Comparison of ENCODE assay signal across 22 cellular contexts in the genomic region with DNA sequence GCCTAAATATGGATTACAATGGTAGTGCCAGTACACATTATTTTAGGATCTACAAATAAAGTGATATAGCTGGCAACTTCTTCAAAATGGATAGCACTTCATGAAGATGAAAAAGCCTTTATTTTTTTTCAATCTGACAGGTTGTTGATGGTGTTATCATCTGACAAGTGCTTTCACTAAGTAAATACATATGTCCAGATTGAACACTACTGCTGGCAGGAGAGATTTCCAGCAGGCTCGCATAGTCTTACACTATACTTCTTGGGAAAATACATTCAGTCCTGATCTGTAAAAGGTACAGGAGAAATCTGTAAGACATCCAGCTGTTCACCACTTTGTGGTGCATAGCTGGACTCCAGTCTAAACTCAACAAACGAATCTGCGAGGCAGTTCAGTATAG.
"Had no signal": no experiment of that assay in that cellular context is flagged by ENCODE, and none has a peak within 500 bp of the region (broad histone marks: within the 10 kb centered on the region; RNA-seq: fewer than 3 reads in every experiment).

No MANE protein-coding gene starts in this region.

- H3K9me3 ChIP-seq: lower lobe of right lung, neutrophil, pancreas, right lobe of liver, suprapubic skin, transverse colon, vagina had no signal

- H3K27ac ChIP-seq: dorsolateral prefrontal cortex, lower lobe of right lung, neutrophil, pancreas, right lobe of liver, suprapubic skin, transverse colon, vagina had no signal

- DNase-seq: cortex of kidney; dorsolateral prefrontal cortex; effector CD4-positive, alpha-beta T cell; hypothalamus; immature natural killer cell; left ventricle myocardium superior; lower lobe of right lung; naive thymus-derived CD8-positive, alpha-beta T cell; nephron progenitor cell; pancreas; retina; right lobe of liver; small intestine; stimulated activated CD4-positive, alpha-beta T cell treated with anti-CD3 and anti-CD28 coated beads, Interleukin-15, amount 100 ng/mL, for 24 hours; stimulated activated CD4-positive, alpha-beta T cell treated with anti-CD3 and anti-CD28 coated beads, Interleukin-2, amount 100 ng/mL, for 48 hours; stimulated activated naive B cell treated with anti-CD40 and anti-IgM and Interleukin-4, amounts not matched to agents 10 μg/mL and 1 μg/mL and 100 μg/mL, for 72 hours; transverse colon had no signal

- H3K4me1 ChIP-seq: lower lobe of right lung, pancreas, right lobe of liver, suprapubic skin, transverse colon, vagina had no signal

- H3K4me3 ChIP-seq: dorsolateral prefrontal cortex, lower lobe of right lung, pancreas, right lobe of liver, suprapubic skin, transverse colon, vagina had no signal

- H3K27me3 ChIP-seq: dorsolateral prefrontal cortex, neutrophil, pancreas, right lobe of liver, suprapubic skin, transverse colon, vagina had no signal

- ATAC-seq: left ventricle myocardium superior; naive thymus-derived CD8-positive, alpha-beta T cell; pancreas; right lobe of liver; stimulated activated naive B cell treated with anti-CD40 and anti-IgM and Interleukin-4, amounts not matched to agents 10 μg/mL and 1 μg/mL and 100 μg/mL, for 72 hours had no signal

- H3K36me3 ChIP-seq: lower lobe of right lung, neutrophil, pancreas, right lobe of liver, suprapubic skin, transverse colon, vagina had no signal

- FAIRE-seq: frontal cortex, keratinocyte, pancreas, small intestine had no signal
